ENCODE assay signal across 7 cellular contexts in the genomic region with DNA sequence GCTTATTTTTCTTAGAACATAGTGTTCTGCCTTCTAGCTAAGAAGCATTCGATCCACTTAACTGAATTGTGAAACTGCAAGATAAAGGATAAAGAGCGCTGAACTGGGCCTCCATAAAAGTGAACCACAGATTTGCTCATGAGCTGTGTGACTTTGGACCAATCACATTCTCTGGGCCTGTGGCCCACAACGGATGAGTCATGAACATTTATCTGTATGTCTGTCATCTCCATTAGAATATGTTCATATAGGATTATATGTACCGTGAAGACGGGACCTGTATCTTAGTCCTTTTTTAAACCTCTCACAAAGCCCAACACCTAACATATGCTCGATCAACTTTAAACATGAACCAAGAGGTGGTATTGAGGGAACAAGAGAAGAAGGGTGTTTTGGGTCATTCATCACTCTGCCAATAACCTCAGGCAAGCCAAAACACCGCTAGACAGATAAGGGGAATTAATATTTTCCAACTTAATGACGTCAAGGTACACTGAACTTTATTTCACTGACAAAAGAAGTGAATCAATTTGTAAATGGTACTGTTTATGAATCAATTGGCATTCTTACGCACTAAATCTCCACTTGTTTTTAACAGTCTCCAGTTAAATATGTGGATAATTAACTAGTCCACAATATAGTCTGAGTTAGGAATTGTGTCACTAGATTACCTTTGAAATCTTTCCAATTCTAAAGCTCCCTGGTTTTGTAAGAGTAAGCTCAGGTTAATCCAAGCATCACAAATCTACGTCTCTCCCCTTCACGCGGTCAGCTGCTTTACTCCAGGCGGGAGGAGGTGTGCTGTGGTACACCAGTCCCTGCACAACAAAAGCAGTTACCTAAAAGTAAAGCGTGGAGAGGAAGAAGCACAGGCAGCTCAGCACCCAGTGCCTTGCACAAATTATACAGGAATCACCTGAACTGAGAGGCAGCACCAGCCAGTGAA. TPM values are rescaled to one million over a fixed set of nuclear protein-coding genes. Genes with fewer than 3 reads are reported as not detected.
DNase-seq lines count a peak whose midpoint lies in the region; ATAC-seq and TF ChIP-seq lines count a peak whose summit lies in the region.

No MANE protein-coding gene starts in this region.

- H3K27ac ChIP-seq in SJCRH30, result peak overlapping the region; percentile 35
- H3K27ac ChIP-seq in hepatocyte, result peak overlapping the region; percentile 86
- peak overlapping the region in 15 of 21 experiments; percentile 83 to 98 (median 91) for H3K27ac ChIP-seq in skin epidermis

- H4K20me1 ChIP-seq in hepatocyte (ENCODE audit: insufficient read depth, poor library complexity, severe bottlenecking), result peaks cover 34% of the 10 kb centered on the region

- H3K36me3 Mint-ChIP-seq in HFFc6 (ENCODE audit: low read depth), result peaks cover 9% of the 10 kb centered on the region
- peaks cover 35% of the 10 kb centered on the region for H3K36me3 Mint-ChIP-seq in activated naive CD8-positive, alpha-beta T cell treated with anti-CD3 and anti-CD28 coated beads for 36 hours

- H3K4me1 ChIP-seq in SJCRH30 (peaks cover 12% of the 10 kb centered on the region), hepatocyte (ENCODE audit: insufficient read depth) (peaks cover 4% of the 10 kb centered on the region)

- ATAC-seq in HG03442 (IDR thresholded peaks at IDR 0.05; ENCODE audit: unreplicated experiment) (no peak), HG03378 (IDR thresholded peaks at IDR 0.05; ENCODE audit: unreplicated experiment) (no peak)

- H3K4me3 ChIP-seq in SJCRH30 (peak overlapping the region; percentile 74), hepatocyte (peak overlapping the region; percentile 61), skin epidermis (peak overlapping the region; percentile 77 to 99 (median 90))

- H2AFZ ChIP-seq in hepatocyte, result no peak overlapping the region

- H3K36me3 ChIP-seq in SJCRH30, result peaks cover 7% of the 10 kb centered on the region
- no peaks in the 10 kb centered on the region for H3K36me3 ChIP-seq in hepatocyte (replicated peaks; ENCODE audit: insufficient read depth, low read depth)

- H3K9me3 ChIP-seq in SJCRH30 (replicated peaks) (no peaks in the 10 kb centered on the region), hepatocyte (ENCODE audit: low read depth) (no peaks in the 10 kb centered on the region)

- peaks cover 59% of the 10 kb centered on the region for H3K4me1 Mint-ChIP-seq in HFFc6 (ENCODE audit: low read depth)
- H3K4me1 Mint-ChIP-seq in activated naive CD8-positive, alpha-beta T cell treated with anti-CD3 and anti-CD28 coated beads for 36 hours, result peaks cover 42% of the 10 kb centered on the region

- H3K27me3 Mint-ChIP-seq in HFFc6 (ENCODE audit: insufficient read depth), result no peaks in the 10 kb centered on the region; the same call in 1 of the 2 replicates
- no peaks in the 10 kb centered on the region for H3K27me3 Mint-ChIP-seq in activated naive CD8-positive, alpha-beta T cell treated with anti-CD3 and anti-CD28 coated beads for 36 hours

- H3K9me3 Mint-ChIP-seq in HFFc6, result no peaks in the 10 kb centered on the region
- peaks cover 1% of the 10 kb centered on the region for H3K9me3 Mint-ChIP-seq in activated naive CD8-positive, alpha-beta T cell treated with anti-CD3 and anti-CD28 coated beads for 36 hours

- peak overlapping the region; percentile 66 for H3K27ac Mint-ChIP-seq in HFFc6
- H3K27ac Mint-ChIP-seq in activated naive CD8-positive, alpha-beta T cell treated with anti-CD3 and anti-CD28 coated beads for 36 hours, result peak overlapping the region; percentile 85

- 18% methylated on average over 14 of the region's 14 CpGs for WGBS in hepatocyte (ENCODE audit: low lambda C conversion rate, missing lambda C conversion rate)

- DNase-seq in HFFc6 (peak; percentile 86), SJCRH30 (no peak), hepatocyte (ENCODE audit: low spot score) (peak; percentile 73)
- DNase-seq in activated naive CD8-positive, alpha-beta T cell treated with anti-CD3 and anti-CD28 coated beads for 36 hours, result peak; percentile 50

- H3K4me2 ChIP-seq in hepatocyte, result peak overlapping the region; percentile 88

- no peaks in the 10 kb centered on the region for H3K9me2 ChIP-seq in hepatocyte (replicated peaks; ENCODE audit: insufficient read depth)

- H3K27me3 ChIP-seq in SJCRH30, result no peaks in the 10 kb centered on the region
- no peaks in the 10 kb centered on the region for H3K27me3 ChIP-seq in hepatocyte

- peak overlapping the region; percentile 97 for H3K4me3 Mint-ChIP-seq in HFFc6
- peak overlapping the region; percentile 94 for H3K4me3 Mint-ChIP-seq in activated naive CD8-positive, alpha-beta T cell treated with anti-CD3 and anti-CD28 coated beads for 36 hours

- peaks cover 61% of the 10 kb centered on the region for H3K79me2 ChIP-seq in hepatocyte

- TF ChIP-seq CTCF in HFFc6 (IDR thresholded peaks at IDR 0.05) (no peak), hepatocyte (IDR thresholded peaks at IDR 0.05; ENCODE audit: poor library complexity) (no peak)

RNA-seq across cellular contexts. Expression of a gene that starts 1.6 kb away (rescaled TPM):
- total RNA-seq in HFFc6 (2021; fragmentation: NEBNext Ultra II Directional; extraction: Animal tissue kit (Norgen Biotek cat#: 25700)), result 10 to 100 TPM; 52.1 to 61.8 (median 57.4) TPM
- total RNA-seq in SJCRH30 (2014; rRNA removed; shearing (Covaris generic)), result 49.7 and 50.7 TPM in 2 replicates
- total RNA-seq in activated naive CD8-positive, alpha-beta T cell treated with anti-CD3 and anti-CD28 coated beads for 36 hours, result 10 to 100 TPM; 30.4 to 32.7 TPM
- total RNA-seq in hepatocyte, result 101 and 122 TPM in 2 replicates
- 54.9 and 63.5 TPM in 2 replicates for polyA plus RNA-seq in hepatocyte

RNA-seq across cellular contexts. Expression of a gene that starts 48.9 kb away (rescaled TPM):
- total RNA-seq in HFFc6 (2021; fragmentation: NEBNext Ultra II Directional; extraction: Animal tissue kit (Norgen Biotek cat#: 25700)), result not detected
- 0.02 TPM in 1 of 2 replicates, not detected in the other for total RNA-seq in SJCRH30 (2014; rRNA removed; shearing (Covaris generic))
- total RNA-seq in activated naive CD8-positive, alpha-beta T cell treated with anti-CD3 and anti-CD28 coated beads for 36 hours, result not detected
- total RNA-seq in hepatocyte, result 4.4 and 5.0 TPM in 2 replicates
- polyA plus RNA-seq in hepatocyte, result 2.0 and 2.6 TPM in 2 replicates

Comparison
In these comparisons a context has a peak if more than half of its experiments do, and no peak if none do; other contexts are left out.
1. DNase-seq: peak in HFFc6 (single experiment), activated naive CD8-positive, alpha-beta T cell treated with anti-CD3 and anti-CD28 coated beads for 36 hours (single experiment) and hepatocyte (single experiment); none in SJCRH30 (0 of 2).
2. H3K27ac ChIP-seq: peak in every context shown above with its lines; median percentile 91 in skin epidermis; 86 in hepatocyte; 35 in SJCRH30.
3. Peak in every context shown above with its lines, with median percentiles within 50 percentile points of each other: H3K4me3 ChIP-seq.